In the genomic region with DNA sequence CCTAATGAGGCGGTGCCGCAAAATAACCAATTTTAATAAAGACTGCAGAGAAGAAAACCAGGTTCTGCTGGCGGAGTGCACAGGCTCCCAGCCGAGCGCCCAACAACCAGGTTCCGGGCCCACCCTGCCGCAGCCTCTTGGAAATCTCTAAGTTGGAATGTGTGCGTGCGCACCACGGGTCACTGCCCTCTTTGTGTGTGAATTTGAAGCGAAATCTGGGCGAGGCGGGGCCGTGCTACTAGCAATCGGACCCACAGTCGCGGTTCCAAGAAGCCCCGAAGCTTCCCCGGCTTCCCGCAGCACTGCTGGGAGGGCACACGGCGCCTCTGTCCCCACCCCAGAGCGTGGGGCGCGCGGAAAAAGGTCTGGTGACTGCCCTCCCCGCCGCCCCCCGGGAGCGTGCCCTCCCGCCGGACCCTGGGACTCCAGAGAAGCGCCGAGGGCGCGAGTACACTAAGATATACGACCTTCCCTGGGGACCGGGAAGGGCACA, we compare ENCODE assay signal across 1 cellular context.
TF ChIP-seq lines count a peak whose summit lies in the region.

No MANE protein-coding gene starts in this region.

TF ChIP-seq in GM12878, 131 proteins besides CTCF, POLR2A, EP300 and RAD21 (continued from another document):
- TF ChIP-seq, protein P1, sequence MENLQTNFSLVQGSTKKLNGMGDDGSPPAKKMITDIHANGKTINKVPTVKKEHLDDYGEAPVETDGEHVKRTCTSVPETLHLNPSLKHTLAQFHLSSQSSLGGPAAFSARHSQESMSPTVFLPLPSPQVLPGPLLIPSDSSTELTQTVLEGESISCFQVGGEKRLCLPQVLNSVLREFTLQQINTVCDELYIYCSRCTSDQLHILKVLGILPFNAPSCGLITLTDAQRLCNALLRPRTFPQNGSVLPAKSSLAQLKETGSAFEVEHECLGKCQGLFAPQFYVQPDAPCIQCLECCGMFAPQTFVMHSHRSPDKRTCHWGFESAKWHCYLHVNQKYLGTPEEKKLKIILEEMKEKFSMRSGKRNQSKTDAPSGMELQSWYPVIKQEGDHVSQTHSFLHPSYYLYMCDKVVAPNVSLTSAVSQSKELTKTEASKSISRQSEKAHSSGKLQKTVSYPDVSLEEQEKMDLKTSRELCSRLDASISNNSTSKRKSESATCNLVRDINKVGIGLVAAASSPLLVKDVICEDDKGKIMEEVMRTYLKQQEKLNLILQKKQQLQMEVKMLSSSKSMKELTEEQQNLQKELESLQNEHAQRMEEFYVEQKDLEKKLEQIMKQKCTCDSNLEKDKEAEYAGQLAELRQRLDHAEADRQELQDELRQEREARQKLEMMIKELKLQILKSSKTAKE (IDR thresholded peaks at IDR 0.05; ENCODE audit: low read depth, poor library complexity, severe bottlenecking): peak; percentile 19
- TF ChIP-seq SMARCA5 (IDR thresholded peaks at IDR 0.05) (no peak), ATF2 (IDR thresholded peaks at IDR 0.05; ENCODE audit: low read length) (no peak), RELA (IDR thresholded peaks at IDR 0.05; ENCODE audit: borderline replicate concordance, partially characterized antibody) (no peak), SREBF2 (IDR thresholded peaks at IDR 0.05; ENCODE audit: low read length) (no peak), ZNF24 (IDR thresholded peaks at IDR 0.05) (no peak), MLLT1 (IDR thresholded peaks at IDR 0.05) (peak; percentile 29; the same call in 1 of the 2 replicates), BHLHE40 (IDR thresholded peaks at IDR 0.05; ENCODE audit: borderline replicate concordance in 1 of 2, low read depth in 2 of 2, low read length in 1 of 2) (peak in 1 of 2 experiments; percentile 60; a peak in 2 of 4 replicates), RUNX3 (IDR thresholded peaks at IDR 0.05; ENCODE audit: low read length) (peak; percentile 10; the same call in 1 of the 2 replicates), RFX5 (IDR thresholded peaks at IDR 0.05; ENCODE audit: low read depth, low read length) (no peak), MEF2B (IDR thresholded peaks at IDR 0.05; ENCODE audit: partially characterized antibody, poor library complexity, severe bottlenecking) (no peak), DPF2 (IDR thresholded peaks at IDR 0.05) (no peak), PAX5 (IDR thresholded peaks at IDR 0.05; ENCODE audit: borderline replicate concordance, low read depth, low read length) (no peak), POLR2AphosphoS2 (IDR thresholded peaks at IDR 0.05; ENCODE audit: low read depth, low read length) (no peak; the same call in 1 of the 2 replicates), EED (IDR thresholded peaks at IDR 0.05; ENCODE audit: low read depth) (no peak), STAT1 (conservative IDR thresholded peaks at IDR 0.05) (no peak), TCF7 (IDR thresholded peaks at IDR 0.05; ENCODE audit: borderline replicate concordance) (no peak), SMAD1 (IDR thresholded peaks at IDR 0.05; ENCODE audit: low read depth, partially characterized antibody) (peak; percentile 48), FOS (IDR thresholded peaks at IDR 0.05; ENCODE audit: borderline replicate concordance, extremely low read depth, insufficient read length) (no peak), NBN (IDR thresholded peaks at IDR 0.05) (peak; percentile 55), NFXL1 (IDR thresholded peaks at IDR 0.05; ENCODE audit: borderline replicate concordance) (no peak), FOXM1 (IDR thresholded peaks at IDR 0.05; ENCODE audit: low read depth, low read length) (no peak), MTA3 (IDR thresholded peaks at IDR 0.05; ENCODE audit: borderline replicate concordance, low read length) (no peak), HDAC2 (IDR thresholded peaks at IDR 0.05) (no peak), NKRF (conservative IDR thresholded peaks at IDR 0.05) (peak; percentile 64), CBFB (IDR thresholded peaks at IDR 0.05; ENCODE audit: low read depth) (peak; percentile 12; the same call in 1 of the 2 replicates)
- TF ChIP-seq, protein P2, sequence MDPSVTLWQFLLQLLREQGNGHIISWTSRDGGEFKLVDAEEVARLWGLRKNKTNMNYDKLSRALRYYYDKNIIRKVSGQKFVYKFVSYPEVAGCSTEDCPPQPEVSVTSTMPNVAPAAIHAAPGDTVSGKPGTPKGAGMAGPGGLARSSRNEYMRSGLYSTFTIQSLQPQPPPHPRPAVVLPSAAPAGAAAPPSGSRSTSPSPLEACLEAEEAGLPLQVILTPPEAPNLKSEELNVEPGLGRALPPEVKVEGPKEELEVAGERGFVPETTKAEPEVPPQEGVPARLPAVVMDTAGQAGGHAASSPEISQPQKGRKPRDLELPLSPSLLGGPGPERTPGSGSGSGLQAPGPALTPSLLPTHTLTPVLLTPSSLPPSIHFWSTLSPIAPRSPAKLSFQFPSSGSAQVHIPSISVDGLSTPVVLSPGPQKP (IDR thresholded peaks at IDR 0.05; ENCODE audit: low read depth, low read length): no peak
- TF ChIP-seq, protein P3, sequence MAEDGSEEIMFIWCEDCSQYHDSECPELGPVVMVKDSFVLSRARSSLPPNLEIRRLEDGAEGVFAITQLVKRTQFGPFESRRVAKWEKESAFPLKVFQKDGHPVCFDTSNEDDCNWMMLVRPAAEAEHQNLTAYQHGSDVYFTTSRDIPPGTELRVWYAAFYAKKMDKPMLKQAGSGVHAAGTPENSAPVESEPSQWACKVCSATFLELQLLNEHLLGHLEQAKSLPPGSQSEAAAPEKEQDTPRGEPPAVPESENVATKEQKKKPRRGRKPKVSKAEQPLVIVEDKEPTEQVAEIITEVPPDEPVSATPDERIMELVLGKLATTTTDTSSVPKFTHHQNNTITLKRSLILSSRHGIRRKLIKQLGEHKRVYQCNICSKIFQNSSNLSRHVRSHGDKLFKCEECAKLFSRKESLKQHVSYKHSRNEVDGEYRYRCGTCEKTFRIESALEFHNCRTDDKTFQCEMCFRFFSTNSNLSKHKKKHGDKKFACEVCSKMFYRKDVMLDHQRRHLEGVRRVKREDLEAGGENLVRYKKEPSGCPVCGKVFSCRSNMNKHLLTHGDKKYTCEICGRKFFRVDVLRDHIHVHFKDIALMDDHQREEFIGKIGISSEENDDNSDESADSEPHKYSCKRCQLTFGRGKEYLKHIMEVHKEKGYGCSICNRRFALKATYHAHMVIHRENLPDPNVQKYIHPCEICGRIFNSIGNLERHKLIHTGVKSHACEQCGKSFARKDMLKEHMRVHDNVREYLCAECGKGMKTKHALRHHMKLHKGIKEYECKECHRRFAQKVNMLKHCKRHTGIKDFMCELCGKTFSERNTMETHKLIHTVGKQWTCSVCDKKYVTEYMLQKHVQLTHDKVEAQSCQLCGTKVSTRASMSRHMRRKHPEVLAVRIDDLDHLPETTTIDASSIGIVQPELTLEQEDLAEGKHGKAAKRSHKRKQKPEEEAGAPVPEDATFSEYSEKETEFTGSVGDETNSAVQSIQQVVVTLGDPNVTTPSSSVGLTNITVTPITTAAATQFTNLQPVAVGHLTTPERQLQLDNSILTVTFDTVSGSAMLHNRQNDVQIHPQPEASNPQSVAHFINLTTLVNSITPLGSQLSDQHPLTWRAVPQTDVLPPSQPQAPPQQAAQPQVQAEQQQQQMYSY (CRISPR knock-in tag; IDR thresholded peaks at IDR 0.05): no peak
